In the genomic region with DNA sequence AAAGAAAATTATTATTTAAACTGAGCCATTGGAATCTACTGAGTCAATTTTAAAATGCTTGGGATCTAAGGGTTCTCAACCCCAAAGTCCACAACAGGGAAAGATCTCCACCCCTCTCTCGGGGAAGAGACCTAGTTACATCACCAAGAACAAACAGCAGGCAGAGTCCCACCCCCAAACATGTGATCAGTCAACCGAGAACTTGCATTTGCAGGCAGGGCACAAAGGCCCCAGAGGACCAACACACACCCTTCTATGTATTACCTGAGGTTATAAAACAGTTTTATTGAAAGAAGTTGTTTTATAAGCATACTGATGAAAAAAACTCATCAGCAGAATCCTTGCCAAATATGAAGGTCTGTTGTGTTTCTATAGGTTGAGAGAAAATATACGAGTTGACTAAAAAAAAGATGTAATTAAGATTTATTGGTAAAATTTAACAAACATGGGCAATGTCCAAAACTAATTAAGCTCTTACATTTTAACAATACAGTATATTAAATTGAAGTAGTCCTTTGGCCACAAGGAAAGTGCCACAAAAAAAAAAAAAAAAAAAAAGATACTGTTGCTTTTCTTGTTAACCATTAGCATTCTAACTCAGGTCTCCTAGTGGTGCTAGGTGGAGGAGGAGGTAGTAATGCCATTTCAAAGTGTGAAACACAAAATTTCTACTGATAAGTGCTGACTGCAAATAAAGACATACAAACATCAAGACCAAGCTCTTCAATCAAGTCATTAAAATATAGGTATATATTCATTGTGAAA, we compare ENCODE assay signal across 1 cellular context.
TF ChIP-seq lines count a peak whose summit lies in the region.

No MANE protein-coding gene starts in this region.

TF ChIP-seq in HepG2, 621 proteins besides CTCF, POLR2A, EP300 and RAD21 (continued from another document and continues in another):
- TF ChIP-seq ZNF800 (CRISPR knock-in tag; IDR thresholded peaks at IDR 0.05) (no peak; the same call in 1 of the 2 replicates), ATRX (CRISPR knock-in tag; IDR thresholded peaks at IDR 0.05; ENCODE audit: borderline replicate concordance) (no peak), MED13 (CRISPR knock-in tag; IDR thresholded peaks at IDR 0.05) (no peak), ZNF160 (CRISPR knock-in tag; IDR thresholded peaks at IDR 0.05) (no peak), ZNF331 (CRISPR knock-in tag; IDR thresholded peaks at IDR 0.05) (0 out of 2 replicates have a peak, but pooled peaks have one; percentile 76), MED1 (CRISPR knock-in tag; IDR thresholded peaks at IDR 0.05) (peak; percentile 65; the same call in 1 of the 2 replicates), CAMTA2 (CRISPR knock-in tag; IDR thresholded peaks at IDR 0.05; ENCODE audit: borderline replicate concordance) (no peak), ZNF468 (CRISPR knock-in tag; IDR thresholded peaks at IDR 0.05) (no peak), RARA (CRISPR knock-in tag; IDR thresholded peaks at IDR 0.05) (peak; percentile 65), TEAD2 (CRISPR knock-in tag; IDR thresholded peaks at IDR 0.05) (no peak), MXD4 (CRISPR knock-in tag; IDR thresholded peaks at IDR 0.05) (no peak), ZNF652 (CRISPR knock-in tag; IDR thresholded peaks at IDR 0.05; ENCODE audit: borderline replicate concordance, low read depth) (peak; percentile 21; the same call in 1 of the 2 replicates), ZNF781 (CRISPR knock-in tag; IDR thresholded peaks at IDR 0.05; ENCODE audit: borderline replicate concordance, not compliant biosample characterization) (no peak), CBX1 (IDR thresholded peaks at IDR 0.05; ENCODE audit: low read depth) (no peak), HNRNPK (IDR thresholded peaks at IDR 0.05; ENCODE audit: low read depth, low read length, poor library complexity, severe bottlenecking) (no peak), ZMYM2 (CRISPR knock-in tag; IDR thresholded peaks at IDR 0.05) (no peak), ZNF749 (CRISPR knock-in tag; IDR thresholded peaks at IDR 0.05; ENCODE audit: borderline replicate concordance) (no peak), ZBTB37 (CRISPR knock-in tag; IDR thresholded peaks at IDR 0.05) (no peak), ZNF577 (CRISPR knock-in tag; IDR thresholded peaks at IDR 0.05; ENCODE audit: borderline replicate concordance, low read depth) (no peak), ZFP1 (CRISPR knock-in tag; IDR thresholded peaks at IDR 0.05) (peak; percentile 85; the same call in 1 of the 2 replicates), KLF9 (CRISPR knock-in tag; IDR thresholded peaks at IDR 0.05; ENCODE audit: low read depth) (no peak), NFE2L2 (IDR thresholded peaks at IDR 0.05; ENCODE audit: low read length) (no peak), SNAPC2 (CRISPR knock-in tag; IDR thresholded peaks at IDR 0.05) (no peak), KDM5A (IDR thresholded peaks at IDR 0.05; ENCODE audit: borderline replicate concordance, low read length) (no peak), HCFC1 (IDR thresholded peaks at IDR 0.05; ENCODE audit: low read depth, low read length) (no peak), FOXO1 (CRISPR knock-in tag; IDR thresholded peaks at IDR 0.05) (peak; percentile 76), MAZ (IDR thresholded peaks at IDR 0.05; ENCODE audit: borderline replicate concordance, low read depth, low read length) (no peak), MAZ (CRISPR knock-in tag; IDR thresholded peaks at IDR 0.05; ENCODE audit: low read depth) (no peak), EZH2 (conservative IDR thresholded peaks at IDR 0.05; ENCODE audit: low read depth, low read length) (no peak), ZMYM4 (CRISPR knock-in tag; IDR thresholded peaks at IDR 0.05) (peak; percentile 72), ZFP90 (CRISPR knock-in tag; IDR thresholded peaks at IDR 0.05; ENCODE audit: borderline replicate concordance) (no peak), ZNF264 (CRISPR knock-in tag; IDR thresholded peaks at IDR 0.05) (no peak), ZSCAN9 (CRISPR knock-in tag; IDR thresholded peaks at IDR 0.05; ENCODE audit: borderline replicate concordance) (peak; percentile 61; the same call in 1 of the 2 replicates), ZNF562 (CRISPR knock-in tag; IDR thresholded peaks at IDR 0.05; ENCODE audit: borderline replicate concordance) (no peak), CREB1 (IDR thresholded peaks at IDR 0.05) (no peak), CREB1 (CRISPR knock-in tag; IDR thresholded peaks at IDR 0.05) (0 out of 2 replicates have a peak, but pooled peaks have one; percentile 23), YEATS4 (CRISPR knock-in tag; IDR thresholded peaks at IDR 0.05; ENCODE audit: borderline replicate concordance) (no peak), LCORL (IDR thresholded peaks at IDR 0.05) (peak; percentile 75; the same call in 1 of the 2 replicates), LCORL (CRISPR knock-in tag; IDR thresholded peaks at IDR 0.05) (0 out of 2 replicates have a peak, but pooled peaks have one; percentile 66), PPARG (CRISPR knock-in tag; conservative IDR thresholded peaks at IDR 0.05) (0 out of 2 replicates have a peak, but pooled peaks have one; percentile 32), STAG1 (CRISPR knock-in tag; IDR thresholded peaks at IDR 0.05) (no peak), ATF1 (CRISPR knock-in tag; IDR thresholded peaks at IDR 0.05) (no peak), ZFP36L2 (CRISPR knock-in tag; IDR thresholded peaks at IDR 0.05) (no peak), EHMT2 (IDR thresholded peaks at IDR 0.05; ENCODE audit: borderline replicate concordance, low read depth, low read length) (peak; percentile 38; the same call in 1 of the 2 replicates), ZNF607 (CRISPR knock-in tag; IDR thresholded peaks at IDR 0.05; ENCODE audit: borderline replicate concordance) (no peak), ZNF776 (CRISPR knock-in tag; IDR thresholded peaks at IDR 0.05) (no peak), HOXD1 (CRISPR knock-in tag; IDR thresholded peaks at IDR 0.05) (no peak), ZNF788 (CRISPR knock-in tag; IDR thresholded peaks at IDR 0.05; ENCODE audit: borderline replicate concordance) (peak; percentile 37; the same call in 1 of the 2 replicates), MED8 (CRISPR knock-in tag; IDR thresholded peaks at IDR 0.05; ENCODE audit: insufficient replicate concordance) (no peak), ZNF34 (CRISPR knock-in tag; IDR thresholded peaks at IDR 0.05; ENCODE audit: borderline replicate concordance) (no peak), ATF7-NPFF (CRISPR knock-in tag; IDR thresholded peaks at IDR 0.05; ENCODE audit: low read depth) (no peak), TOPORS (CRISPR knock-in tag; IDR thresholded peaks at IDR 0.05) (no peak), DNMT1 (CRISPR knock-in tag; IDR thresholded peaks at IDR 0.05) (no peak), REXO4 (CRISPR knock-in tag; IDR thresholded peaks at IDR 0.05; ENCODE audit: borderline replicate concordance) (no peak), ZNF775 (CRISPR knock-in tag; IDR thresholded peaks at IDR 0.05; ENCODE audit: borderline replicate concordance) (no peak), SRY (CRISPR knock-in tag; IDR thresholded peaks at IDR 0.05) (no peak), FOXK1 (CRISPR knock-in tag; IDR thresholded peaks at IDR 0.05; ENCODE audit: borderline replicate concordance, low read depth) (peak; percentile 57; the same call in 1 of the 2 replicates), ZNF180 (CRISPR knock-in tag; IDR thresholded peaks at IDR 0.05; ENCODE audit: borderline replicate concordance, low read depth) (no peak), TEF (CRISPR knock-in tag; IDR thresholded peaks at IDR 0.05) (peak; percentile 78), SAFB2 (CRISPR knock-in tag; IDR thresholded peaks at IDR 0.05; ENCODE audit: borderline replicate concordance, low read depth) (no peak), RAD51 (IDR thresholded peaks at IDR 0.05; ENCODE audit: borderline replicate concordance) (no peak)
- TF ChIP-seq, protein P1, sequence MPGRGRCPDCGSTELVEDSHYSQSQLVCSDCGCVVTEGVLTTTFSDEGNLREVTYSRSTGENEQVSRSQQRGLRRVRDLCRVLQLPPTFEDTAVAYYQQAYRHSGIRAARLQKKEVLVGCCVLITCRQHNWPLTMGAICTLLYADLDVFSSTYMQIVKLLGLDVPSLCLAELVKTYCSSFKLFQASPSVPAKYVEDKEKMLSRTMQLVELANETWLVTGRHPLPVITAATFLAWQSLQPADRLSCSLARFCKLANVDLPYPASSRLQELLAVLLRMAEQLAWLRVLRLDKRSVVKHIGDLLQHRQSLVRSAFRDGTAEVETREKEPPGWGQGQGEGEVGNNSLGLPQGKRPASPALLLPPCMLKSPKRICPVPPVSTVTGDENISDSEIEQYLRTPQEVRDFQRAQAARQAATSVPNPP (CRISPR knock-in tag; IDR thresholded peaks at IDR 0.05), result no peak; the same call in 1 of the 2 replicates
- TF ChIP-seq, protein P2, sequence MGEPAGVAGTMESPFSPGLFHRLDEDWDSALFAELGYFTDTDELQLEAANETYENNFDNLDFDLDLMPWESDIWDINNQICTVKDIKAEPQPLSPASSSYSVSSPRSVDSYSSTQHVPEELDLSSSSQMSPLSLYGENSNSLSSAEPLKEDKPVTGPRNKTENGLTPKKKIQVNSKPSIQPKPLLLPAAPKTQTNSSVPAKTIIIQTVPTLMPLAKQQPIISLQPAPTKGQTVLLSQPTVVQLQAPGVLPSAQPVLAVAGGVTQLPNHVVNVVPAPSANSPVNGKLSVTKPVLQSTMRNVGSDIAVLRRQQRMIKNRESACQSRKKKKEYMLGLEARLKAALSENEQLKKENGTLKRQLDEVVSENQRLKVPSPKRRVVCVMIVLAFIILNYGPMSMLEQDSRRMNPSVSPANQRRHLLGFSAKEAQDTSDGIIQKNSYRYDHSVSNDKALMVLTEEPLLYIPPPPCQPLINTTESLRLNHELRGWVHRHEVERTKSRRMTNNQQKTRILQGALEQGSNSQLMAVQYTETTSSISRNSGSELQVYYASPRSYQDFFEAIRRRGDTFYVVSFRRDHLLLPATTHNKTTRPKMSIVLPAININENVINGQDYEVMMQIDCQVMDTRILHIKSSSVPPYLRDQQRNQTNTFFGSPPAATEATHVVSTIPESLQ (CRISPR knock-in tag; conservative IDR thresholded peaks at IDR 0.05), result no peak
- TF ChIP-seq, protein P3, sequence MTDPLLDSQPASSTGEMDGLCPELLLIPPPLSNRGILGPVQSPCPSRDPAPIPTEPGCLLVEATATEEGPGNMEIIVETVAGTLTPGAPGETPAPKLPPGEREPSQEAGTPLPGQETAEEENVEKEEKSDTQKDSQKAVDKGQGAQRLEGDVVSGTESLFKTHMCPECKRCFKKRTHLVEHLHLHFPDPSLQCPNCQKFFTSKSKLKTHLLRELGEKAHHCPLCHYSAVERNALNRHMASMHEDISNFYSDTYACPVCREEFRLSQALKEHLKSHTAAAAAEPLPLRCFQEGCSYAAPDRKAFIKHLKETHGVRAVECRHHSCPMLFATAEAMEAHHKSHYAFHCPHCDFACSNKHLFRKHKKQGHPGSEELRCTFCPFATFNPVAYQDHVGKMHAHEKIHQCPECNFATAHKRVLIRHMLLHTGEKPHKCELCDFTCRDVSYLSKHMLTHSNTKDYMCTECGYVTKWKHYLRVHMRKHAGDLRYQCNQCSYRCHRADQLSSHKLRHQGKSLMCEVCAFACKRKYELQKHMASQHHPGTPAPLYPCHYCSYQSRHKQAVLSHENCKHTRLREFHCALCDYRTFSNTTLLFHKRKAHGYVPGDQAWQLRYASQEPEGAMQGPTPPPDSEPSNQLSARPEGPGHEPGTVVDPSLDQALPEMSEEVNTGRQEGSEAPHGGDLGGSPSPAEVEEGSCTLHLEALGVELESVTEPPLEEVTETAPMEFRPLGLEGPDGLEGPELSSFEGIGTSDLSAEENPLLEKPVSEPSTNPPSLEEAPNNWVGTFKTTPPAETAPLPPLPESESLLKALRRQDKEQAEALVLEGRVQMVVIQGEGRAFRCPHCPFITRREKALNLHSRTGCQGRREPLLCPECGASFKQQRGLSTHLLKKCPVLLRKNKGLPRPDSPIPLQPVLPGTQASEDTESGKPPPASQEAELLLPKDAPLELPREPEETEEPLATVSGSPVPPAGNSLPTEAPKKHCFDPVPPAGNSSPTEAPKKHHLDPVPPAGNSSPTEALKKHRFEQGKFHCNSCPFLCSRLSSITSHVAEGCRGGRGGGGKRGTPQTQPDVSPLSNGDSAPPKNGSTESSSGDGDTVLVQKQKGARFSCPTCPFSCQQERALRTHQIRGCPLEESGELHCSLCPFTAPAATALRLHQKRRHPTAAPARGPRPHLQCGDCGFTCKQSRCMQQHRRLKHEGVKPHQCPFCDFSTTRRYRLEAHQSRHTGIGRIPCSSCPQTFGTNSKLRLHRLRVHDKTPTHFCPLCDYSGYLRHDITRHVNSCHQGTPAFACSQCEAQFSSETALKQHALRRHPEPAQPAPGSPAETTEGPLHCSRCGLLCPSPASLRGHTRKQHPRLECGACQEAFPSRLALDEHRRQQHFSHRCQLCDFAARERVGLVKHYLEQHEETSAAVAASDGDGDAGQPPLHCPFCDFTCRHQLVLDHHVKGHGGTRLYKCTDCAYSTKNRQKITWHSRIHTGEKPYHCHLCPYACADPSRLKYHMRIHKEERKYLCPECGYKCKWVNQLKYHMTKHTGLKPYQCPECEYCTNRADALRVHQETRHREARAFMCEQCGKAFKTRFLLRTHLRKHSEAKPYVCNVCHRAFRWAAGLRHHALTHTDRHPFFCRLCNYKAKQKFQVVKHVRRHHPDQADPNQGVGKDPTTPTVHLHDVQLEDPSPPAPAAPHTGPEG (CRISPR knock-in tag; IDR thresholded peaks at IDR 0.05), result no peak
